7 cellular contexts compared by ENCODE assay signal in genomic region chr19:57488299-57488644, GRCh38. TPM values are rescaled to one million over a fixed set of nuclear protein-coding genes. Genes with fewer than 3 reads are reported as not detected.
DNase-seq lines count a peak whose midpoint lies in the region; ATAC-seq, FAIRE-seq and TF ChIP-seq lines count a peak whose summit lies in the region.
"Not testable (repeated sequence)": the region's sequence is repeated elsewhere in the genome, so short reads cannot be mapped to it uniquely, and the experiment has no call there.

No MANE protein-coding gene starts in this region.

- H3K27me3 Mint-ChIP-seq in activated CD4-positive, alpha-beta T cell treated with anti-CD3 and anti-CD28 coated beads, Interleukin-2, amount 10 ng/mL, durations not matched to agents 24 days and 14 days = not testable (repeated sequence)

- H3K27me3 ChIP-seq in brain microvascular endothelial cell (replicated peaks); pancreas: not testable (repeated sequence)

- H3K9ac ChIP-seq in ES-I3 (ENCODE audit: low read depth, low read length) = peak overlapping the region; percentile 5; the same call in 1 of the 2 replicates

- not testable (repeated sequence) for H3K27ac ChIP-seq in brain microvascular endothelial cell, pancreas

- H3K27ac Mint-ChIP-seq in activated CD4-positive, alpha-beta T cell treated with anti-CD3 and anti-CD28 coated beads, Interleukin-2, amount 10 ng/mL, durations not matched to agents 24 days and 14 days = peak overlapping the region; percentile 25

- intact Hi-C loops in activated CD4-positive, alpha-beta T cell treated with anti-CD3 and anti-CD28 coated beads, Interleukin-2, amount 10 ng/mL, durations not matched to agents 24 days and 14 days (cut with micrococcal nuclease) = loop anchor here (5.0 kb wide), 2 partner anchors 76 to 101 kb away; partner anchors contain the start of genes ZNF17 and ZNF548
- intact Hi-C loops in left colon (cut with DNase I, micrococcal nuclease); pancreas (cut with DNase I): not testable (repeated sequence)

- not testable (repeated sequence) for TF ChIP-seq CTCF in brain microvascular endothelial cell (IDR thresholded peaks at IDR 0.05; ENCODE audit: low read depth, low read length, missing control alignments); pancreas (IDR thresholded peaks at IDR 0.05)

- H3K4me1 ChIP-seq in ES-I3 (ENCODE audit: insufficient read depth, low read length); pancreas: not testable (repeated sequence)

- not testable (repeated sequence) for H3K36me3 ChIP-seq in ES-I3 (ENCODE audit: insufficient read depth, low read length)
- H3K36me3 ChIP-seq in brain microvascular endothelial cell (replicated peaks) = peaks cover 19% of the 10 kb centered on the region
- peaks cover 0 to 12% (median 8%) of the 10 kb centered on the region in 3 donors for H3K36me3 ChIP-seq in pancreas

- H3K4me3 ChIP-seq in brain microvascular endothelial cell (ENCODE audit: low read depth, low read length) (peak overlapping the region; percentile 31), pancreas (peak overlapping the region in 1 of 4 donors; percentile 18)

- DNase-seq in M059J (ENCODE audit: low read depth) = peak; percentile 12
- DNase-seq in activated CD4-positive, alpha-beta T cell treated with anti-CD3 and anti-CD28 coated beads, Interleukin-2, amount 10 ng/mL, durations not matched to agents 24 days and 14 days; brain microvascular endothelial cell; left colon; pancreas: not testable (repeated sequence)
- DNase-seq in fibroblast of gingiva (ENCODE audit: low read depth) = peak; percentile 25

- FAIRE-seq in pancreas (lab: Jason Lieb, UNC) = not testable (repeated sequence)

- peaks cover 49% of the 10 kb centered on the region for H3K36me3 Mint-ChIP-seq in activated CD4-positive, alpha-beta T cell treated with anti-CD3 and anti-CD28 coated beads, Interleukin-2, amount 10 ng/mL, durations not matched to agents 24 days and 14 days (ENCODE audit: low read depth)

- peaks cover 11% of the 10 kb centered on the region for H3K4me1 Mint-ChIP-seq in activated CD4-positive, alpha-beta T cell treated with anti-CD3 and anti-CD28 coated beads, Interleukin-2, amount 10 ng/mL, durations not matched to agents 24 days and 14 days

- peak; percentile 3 for ATAC-seq in left colon
- ATAC-seq in pancreas = peak in 3 of 4 donors; percentile 3 to 47 (median 20)

- in situ Hi-C loops in brain microvascular endothelial cell (cut with HindIII; ENCODE audit: low pct_ligation_motif_present, low sequenced_read_pairs) = not testable (repeated sequence)

- H3K9me3 ChIP-seq in ES-I3 (ENCODE audit: control insufficient read depth, insufficient read depth, low read length); pancreas: not testable (repeated sequence)

- H3K9me3 Mint-ChIP-seq in activated CD4-positive, alpha-beta T cell treated with anti-CD3 and anti-CD28 coated beads, Interleukin-2, amount 10 ng/mL, durations not matched to agents 24 days and 14 days = peaks cover 42% of the 10 kb centered on the region

- H3K4me3 Mint-ChIP-seq in activated CD4-positive, alpha-beta T cell treated with anti-CD3 and anti-CD28 coated beads, Interleukin-2, amount 10 ng/mL, durations not matched to agents 24 days and 14 days = peak overlapping the region; percentile 72

- no CpG with 5 or more reads among the region's 1 CpG for WGBS in pancreas, 2 donors

RNA-seq across cellular contexts. Expression of gene ZNF419, which starts 0.7 kb away (rescaled TPM):
- 22.2 and 24.0 TPM in 2 replicates for total RNA-seq in M059J (2014; rRNA removed; shearing (Covaris generic))
- 4.6 and 4.9 TPM in 2 replicates for total RNA-seq in activated CD4-positive, alpha-beta T cell treated with anti-CD3 and anti-CD28 coated beads, Interleukin-2, amount 10 ng/mL, durations not matched to agents 24 days and 14 days
- total RNA-seq in left colon (1 to 10 TPM; 3.2 to 4.0 TPM), pancreas (1 to 10 TPM; 1.7 to 4.4 (median 3.0) TPM)
- 1 to 10 TPM; 3.5 to 7.6 TPM for polyA plus RNA-seq in pancreas

RNA-seq across cellular contexts. Expression of gene ZNF772, which starts 10.9 kb away (rescaled TPM):
- total RNA-seq in M059J (2014; rRNA removed; shearing (Covaris generic)) = 14.9 and 15.1 TPM in 2 replicates
- 2.5 and 2.8 TPM in 2 replicates for total RNA-seq in activated CD4-positive, alpha-beta T cell treated with anti-CD3 and anti-CD28 coated beads, Interleukin-2, amount 10 ng/mL, durations not matched to agents 24 days and 14 days
- total RNA-seq in left colon = 1 to 10 TPM; 3.2 to 3.8 TPM
- total RNA-seq in pancreas = 1 to 10 TPM; 2.3 to 8.9 (median 4.1) TPM
- polyA plus RNA-seq in pancreas = 1 to 10 TPM; 1.3 to 2.0 TPM

RNA-seq across cellular contexts. Expression of gene ZNF773, which starts 11.5 kb away (rescaled TPM):
- total RNA-seq in M059J (2014; rRNA removed; shearing (Covaris generic)) = 22.5 and 25.1 TPM in 2 replicates
- 4.9 and 5.1 TPM in 2 replicates for total RNA-seq in activated CD4-positive, alpha-beta T cell treated with anti-CD3 and anti-CD28 coated beads, Interleukin-2, amount 10 ng/mL, durations not matched to agents 24 days and 14 days
- total RNA-seq in left colon (1 to 10 TPM; 2.6 to 5.0 TPM), pancreas (1 to 10 TPM; 2.6 to 4.0 (median 3.2) TPM)
- 1 to 10 TPM in 1 of 2 donors, under 1 TPM in 1; 0.99 to 3.6 TPM for polyA plus RNA-seq in pancreas

RNA-seq across cellular contexts. Expression of gene VN1R1, which starts 31.3 kb away (rescaled TPM):
- 0.57 TPM in 1 of 2 replicates, not detected in the other for total RNA-seq in M059J (2014; rRNA removed; shearing (Covaris generic))
- total RNA-seq in activated CD4-positive, alpha-beta T cell treated with anti-CD3 and anti-CD28 coated beads, Interleukin-2, amount 10 ng/mL, durations not matched to agents 24 days and 14 days = not detected in 2 replicates
- total RNA-seq in left colon (under 1 TPM; 0.37 to 0.50 TPM), pancreas (under 1 TPM; 0.12 to 0.32 (median 0.27) TPM)
- polyA plus RNA-seq in pancreas = under 1 TPM; 0.11 to 0.80 TPM

RNA-seq across cellular contexts. Expression of gene ZNF549, which starts 38.9 kb away (rescaled TPM):
- total RNA-seq in M059J (2014; rRNA removed; shearing (Covaris generic)) = 5.6 and 7.5 TPM in 2 replicates
- total RNA-seq in activated CD4-positive, alpha-beta T cell treated with anti-CD3 and anti-CD28 coated beads, Interleukin-2, amount 10 ng/mL, durations not matched to agents 24 days and 14 days = 4.0 and 4.9 TPM in 2 replicates
- total RNA-seq in left colon (1 to 10 TPM; 2.7 to 3.5 TPM), pancreas (1 to 10 TPM; 1.2 to 3.5 (median 1.9) TPM)
- 1 to 10 TPM; 1.5 to 2.9 TPM for polyA plus RNA-seq in pancreas
